Comparison of ENCODE assay signal across 8 cellular contexts in genomic region chr9:470041-470781, GRCh38. TPM values are rescaled to one million over a fixed set of nuclear protein-coding genes. Genes with fewer than 3 reads are reported as not detected.
DNase-seq lines count a peak whose midpoint lies in the region; ATAC-seq and TF ChIP-seq lines count a peak whose summit lies in the region.

No MANE protein-coding gene starts in this region.

- H3K9ac ChIP-seq in liver (ENCODE audit: low read depth in 1 of 2, low read length in 2 of 2), result peak overlapping the region in 1 of 2 donors; percentile 24

- peaks cover 0 to 26% (median 20%) of the 10 kb centered on the region in 4 donors for H3K4me1 ChIP-seq in liver (ENCODE audit: control insufficient read depth in 4 of 4, insufficient read depth in 4 of 4, low read length in 3 of 4)

- H3K36me3 ChIP-seq in BJ (ENCODE audit: control insufficient read depth, insufficient read depth, low read length) (no peaks in the 10 kb centered on the region), liver (ENCODE audit: control insufficient read depth in 4 of 4, insufficient read depth in 3 of 4, low read depth in 1 of 4, low read length in 3 of 4) (no peaks in the 10 kb centered on the region)

- peak overlapping the region; percentile 71 to 76 for H3K27ac ChIP-seq in liver (ENCODE audit: low read depth in 1 of 2, low read length in 2 of 2)

- TF ChIP-seq CTCF in BJ (IDR thresholded peaks at IDR 0.05; ENCODE audit: insufficient read depth, low read depth, low read length), result no peak
- no peak for TF ChIP-seq CTCF in liver (IDR thresholded peaks at IDR 0.05; ENCODE audit: low read depth, low read length, missing input control)

- TF ChIP-seq RAD21 in liver (IDR thresholded peaks at IDR 0.05), result no peak

- ATAC-seq in HG03457 (IDR thresholded peaks at IDR 0.05; ENCODE audit: unreplicated experiment), result peak; percentile 83

- H3K27me3 ChIP-seq in BJ (ENCODE audit: control insufficient read depth, insufficient read depth, low read length), result no peaks in the 10 kb centered on the region
- peaks cover 0 to 10% (median 0%) of the 10 kb centered on the region in 4 donors for H3K27me3 ChIP-seq in liver (ENCODE audit: control insufficient read depth in 4 of 4, insufficient read depth in 4 of 4, low read length in 3 of 4)

- POLR2A ChIA-PET in BJ (lab: Charles Lee), result no interaction called here

- 3% methylated on average over 38 of the region's 38 CpGs for WGBS in liver

- CTCF ChIA-PET in BJ (lab: Yijun Ruan, JAX), result interaction anchor here (0.7 to 1.2 kb wide), 2 partner anchors 13 to 145 kb away, joined by 3 read pairs; no protein-coding TSS in a partner anchor

- no peak for DNase-seq in BJ (ENCODE audit: low read depth)
- peak; percentile 65 for DNase-seq in GM19240 (ENCODE audit: insufficient read length, low spot score)
- DNase-seq in NCI-H524 (lab: John Stamatoyannopoulos, UW), result peak; percentile 72 to 83
- DNase-seq in activated CD4-positive, alpha-beta T cell treated with anti-CD3 and anti-CD28 coated beads, Interleukin-2, amount 50 U/mL, for 1 hour, result peak; percentile 85
- DNase-seq in dermis blood vessel endothelial cell, result peak; percentile 79
- peak; percentile 82 for DNase-seq in stimulated activated CD4-positive, alpha-beta T cell treated with anti-CD3 and anti-CD28 coated beads, Interleukin-4, amount 100 ng/mL, for 1 hour

- H3K4me3 ChIP-seq in BJ (ENCODE audit: low read depth, low read length) (peak overlapping the region; percentile 51), liver (ENCODE audit: low read depth in 1 of 3, low read length in 3 of 3) (peak overlapping the region; percentile 43 to 79 (median 59))

- H3K9me3 ChIP-seq in liver (ENCODE audit: control insufficient read depth in 4 of 4, low read length in 3 of 4), result no peaks in the 10 kb centered on the region

TF ChIP-seq in liver, 16 proteins besides CTCF, POLR2A, EP300 and RAD21:
- TF ChIP-seq, protein P1, sequence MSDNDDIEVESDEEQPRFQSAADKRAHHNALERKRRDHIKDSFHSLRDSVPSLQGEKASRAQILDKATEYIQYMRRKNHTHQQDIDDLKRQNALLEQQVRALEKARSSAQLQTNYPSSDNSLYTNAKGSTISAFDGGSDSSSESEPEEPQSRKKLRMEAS (IDR thresholded peaks at IDR 0.05), result peak; percentile 65
- TF ChIP-seq YY1 (IDR thresholded peaks at IDR 0.05) (peak; percentile 36), GABPA (IDR thresholded peaks at IDR 0.05 in 1 of 2, conservative IDR thresholded peaks at IDR 0.05 in 1 of 2) (no peak)

RNA-seq across cellular contexts. Expression of gene KANK1, which starts 34.3 kb away (rescaled TPM):
- polyA plus RNA-seq in BJ (2011; rRNA removed), result 32.6 and 42.6 TPM in 2 replicates
- 49.8 and 61.2 TPM in 2 replicates for polyA minus RNA-seq in BJ (2011; rRNA and poly(A)+ RNA removed)
- 48.5 and 78.3 TPM in 2 replicates for total RNA-seq in dermis blood vessel endothelial cell
- 100 to 1,000 TPM in 1 of 2 donors, 10 to 100 TPM in 1; 39.1 to 110 TPM for total RNA-seq in liver
- polyA plus RNA-seq in liver, result 10 to 100 TPM; 36.3 to 46.0 TPM
